21 cellular contexts compared by ENCODE assay signal in genomic region chr1:18160290-18160942, GRCh38. TPM values are rescaled to one million over a fixed set of nuclear protein-coding genes. Genes with fewer than 3 reads are reported as not detected.
DNase-seq lines count a peak whose midpoint lies in the region; ATAC-seq, FAIRE-seq and TF ChIP-seq lines count a peak whose summit lies in the region.
"Had no signal": no experiment of that assay in that cellular context is flagged by ENCODE, and none has a peak within 500 bp of the region (broad histone marks: within the 10 kb centered on the region; RNA-seq: fewer than 3 reads in every experiment).

No MANE protein-coding gene starts in this region.

- intact Hi-C loops in CD14-positive monocyte (cut with micrococcal nuclease): no loop called here
- intact Hi-C loops in K562 (cut with micrococcal nuclease): no loop called here
- intact Hi-C loops in psoas muscle (cut with DNase I): no loop called here

- no TSS peak for BruUV-seq in K562 (replicated peaks; lab: Mats Ljungman, UMichigan)

- FAIRE-seq in K562 (lab: Jason Lieb, UNC): peak; percentile 23
- FAIRE-seq in GM12892 (lab: Jason Lieb, UNC): no peak
- FAIRE-seq: D721Med, kidney, urothelium cell line had no signal

- no peak for TF ChIP-seq POLR2A in K562 (conservative IDR thresholded peaks at IDR 0.05)
- no peak for TF ChIP-seq POLR2A in GM12892 (IDR thresholded peaks at IDR 0.05; ENCODE audit: low read depth, low read length)

- no peak for TF ChIP-seq RAD21 in K562 (CRISPR knock-in tag; conservative IDR thresholded peaks at IDR 0.05 in 1 of 2, IDR thresholded peaks at IDR 0.05 in 1 of 2)

- no peak for ATAC-seq in K562
- ATAC-seq in psoas muscle: peak in 3 of 4 donors; percentile 27 to 56 (median 56)
- no peak for ATAC-seq in GM21825 (IDR thresholded peaks at IDR 0.05; ENCODE audit: unreplicated experiment)
- ATAC-seq: activated naive CD8-positive, alpha-beta T cell treated with anti-CD3 and anti-CD28 coated beads, Interleukin-2, amount 50 U/mL, for 24 hours had no signal

- H2AFZ ChIP-seq in K562 (ENCODE audit: low read depth, low read length): no peak overlapping the region

- WGBS in K562 (ENCODE audit: insufficient coverage, low coverage, missing lambda C conversion rate): under 1% methylated on average over 13 of the region's 13 CpGs
- WGBS in psoas muscle, 3 donors: 72 to 80% (median 77%) methylated on average over 13 of the region's 13 CpGs

- H3K4me3 ChIP-seq in K562 (no peak overlapping the region), psoas muscle (no peak overlapping the region)

- peaks cover 2 to 11% (median 7%) of the 10 kb centered on the region in 3 donors for H3K27me3 Mint-ChIP-seq in CD14-positive monocyte (ENCODE audit: low read depth in 3 of 3)

- H3K4me3 Mint-ChIP-seq in CD14-positive monocyte: no peak overlapping the region
- H3K4me3 Mint-ChIP-seq: activated naive CD8-positive, alpha-beta T cell treated with anti-CD3 and anti-CD28 coated beads, Interleukin-2, amount 50 U/mL, for 24 hours; T-helper 1 cell treated with Interleukin-12 subunit alpha and Interleukin-12 subunit beta and Interleukin-4 antibody, amounts not matched to agents 30 μg/mL and 1 μg/mL, for 36 hours had no signal

- no peaks in the 10 kb centered on the region for H3K36me3 Mint-ChIP-seq in CD14-positive monocyte

- no peaks in the 10 kb centered on the region for H4K20me1 ChIP-seq in K562 (replicated peaks; ENCODE audit: control insufficient read depth, insufficient read depth, low read length)

- H3K4me2 ChIP-seq in K562 (ENCODE audit: insufficient read depth, low read length): no peak overlapping the region

- no peaks in the 10 kb centered on the region for H3K79me2 ChIP-seq in K562 (ENCODE audit: control insufficient read depth, insufficient read depth, low read length)

- POLR2A ChIA-PET in K562 (lab: Yijun Ruan, JAX): interaction anchor here (0.6 to 1.2 kb wide), 4 partner anchors 8 to 757 kb away, joined by 3 to 4 read pairs (median 4); no protein-coding TSS in a partner anchor
- POLR2A ChIA-PET in HEK293T (lab: Yijun Ruan, JAX): no interaction called here

- TF ChIP-seq EP300 in K562 (IDR thresholded peaks at IDR 0.05; ENCODE audit: low read length): no peak

- CTCF ChIA-PET in K562 (lab: Yijun Ruan, JAX; ENCODE audit: low intra/inter-chr PET ratio) (no interaction called here), HEK293T (lab: Yijun Ruan, JAX) (no interaction called here)

- H3K4me1 Mint-ChIP-seq in CD14-positive monocyte: peaks cover 13% of the 10 kb centered on the region
- H3K4me1 Mint-ChIP-seq: activated naive CD8-positive, alpha-beta T cell treated with anti-CD3 and anti-CD28 coated beads, Interleukin-2, amount 50 U/mL, for 24 hours had no signal

- H3K9me1 ChIP-seq in K562 (ENCODE audit: control insufficient read depth, insufficient read depth, low read length): no peaks in the 10 kb centered on the region

- H3K27ac Mint-ChIP-seq in CD14-positive monocyte: peak overlapping the region; percentile 65 to 88 (median 78)
- H3K27ac Mint-ChIP-seq: activated naive CD8-positive, alpha-beta T cell treated with anti-CD3 and anti-CD28 coated beads, Interleukin-2, amount 50 U/mL, for 24 hours; T-helper 1 cell treated with Interleukin-12 subunit alpha and Interleukin-12 subunit beta and Interleukin-4 antibody, amounts not matched to agents 30 μg/mL and 1 μg/mL, for 36 hours had no signal

- TF ChIP-seq CTCF in CD14-positive monocyte (IDR thresholded peaks at IDR 0.05) (no peak), K562 (IDR thresholded peaks at IDR 0.05 in 2 of 3, conservative IDR thresholded peaks at IDR 0.05 in 1 of 3; ENCODE audit: insufficient read depth in 2 of 3, low read depth in 1 of 3, low read length in 3 of 3) (no peak), psoas muscle (IDR thresholded peaks at IDR 0.05) (no peak)

- H3K9ac ChIP-seq in K562 (ENCODE audit: insufficient read depth in 1 of 2, low read depth in 2 of 2, low read length in 2 of 2): no peak overlapping the region

- peaks cover 0 to 5% (median 0%) of the 10 kb centered on the region in 7 donors for H3K9me3 Mint-ChIP-seq in CD14-positive monocyte
- H3K9me3 Mint-ChIP-seq: activated naive CD8-positive, alpha-beta T cell treated with anti-CD3 and anti-CD28 coated beads, Interleukin-2, amount 50 U/mL, for 24 hours; T-helper 1 cell treated with Interleukin-12 subunit alpha and Interleukin-12 subunit beta and Interleukin-4 antibody, amounts not matched to agents 30 μg/mL and 1 μg/mL, for 36 hours had no signal

- in situ Hi-C loops in K562 (cut with MboI): no loop called here

- H3K4me1 ChIP-seq in K562 (replicated peaks in 1 of 2; ENCODE audit: control insufficient read depth in 2 of 2, insufficient read depth in 2 of 2, low read length in 2 of 2): no peaks in the 10 kb centered on the region
- no peaks in the 10 kb centered on the region for H3K4me1 ChIP-seq in psoas muscle

- peaks cover 6 to 25% of the 10 kb centered on the region in 2 experiments; a peak in 3 of 5 replicates for H3K27me3 ChIP-seq in K562 (ENCODE audit: control insufficient read depth in 2 of 2, insufficient read depth in 2 of 2, low read length in 2 of 2)
- H3K27me3 ChIP-seq in psoas muscle (ENCODE audit: insufficient read depth in 3 of 3, low read length in 2 of 3): peaks cover 0 to 20% (median 9%) of the 10 kb centered on the region in 3 donors

- H3K9me3 ChIP-seq in K562 (replicated peaks; ENCODE audit: control insufficient read depth, insufficient read depth, low read depth, low read length) (no peaks in the 10 kb centered on the region), psoas muscle (no peaks in the 10 kb centered on the region)

- DNase-seq in CD14-positive monocyte (ENCODE audit: low spot score) (peak; percentile 76), K562 (ENCODE audit: extremely low read depth in 1 of 4, low spot score in 3 of 4) (no peak), hippocampal formation (lab: John Stamatoyannopoulos, UW) (peak; percentile 18 to 49), psoas muscle (peak; percentile 34 to 60), HEK293T (ENCODE audit: extremely low spot score) (no peak), GM12892 (ENCODE audit: insufficient read length) (no peak), iPS-NIHi7 (ENCODE audit: extremely low spot score) (no peak)
- DNase-seq: activated CD4-positive, CD25-positive, alpha-beta regulatory T cell treated with anti-CD3 and anti-CD28 coated beads, Interleukin-2, amount 50 U/mL, for 72 hours; activated naive CD8-positive, alpha-beta T cell treated with anti-CD3 and anti-CD28 coated beads, Interleukin-2, amount 50 U/mL, for 24 hours; activated T-cell treated with anti-CD3 and anti-CD28 coated beads for 4 hours; effector CD8-positive, alpha-beta T cell; kidney; MM.1S; NCI-H345; OCI-M1 had no signal

- H3K36me3 ChIP-seq in K562 (ENCODE audit: control insufficient read depth, insufficient read depth, low read length) (no peaks in the 10 kb centered on the region), psoas muscle (ENCODE audit: insufficient read depth in 1 of 2, low read depth in 1 of 2) (no peaks in the 10 kb centered on the region)

- H3K27ac ChIP-seq in K562 (ENCODE audit: extremely low read depth, low read depth, low read length) (no peak overlapping the region), psoas muscle (no peak overlapping the region)

TF ChIP-seq in K562, 482 proteins besides CTCF, POLR2A, EP300 and RAD21 (continues in another document):
- no peak for TF ChIP-seq RBM34 (IDR thresholded peaks at IDR 0.05; ENCODE audit: borderline replicate concordance, insufficient read depth, low read length)
- no peak for TF ChIP-seq MTA2 (IDR thresholded peaks at IDR 0.05; ENCODE audit: low read depth)
- no peak for TF ChIP-seq ZSCAN29 (IDR thresholded peaks at IDR 0.05)
- TF ChIP-seq ZZZ3 (IDR thresholded peaks at IDR 0.05): no peak
- no peak for TF ChIP-seq LEF1 (IDR thresholded peaks at IDR 0.05)
- no peak for TF ChIP-seq KAT2B (IDR thresholded peaks at IDR 0.05; ENCODE audit: low read depth, low read length)
- TF ChIP-seq SMAD2 (IDR thresholded peaks at IDR 0.05; ENCODE audit: low read depth, low read length): no peak
- TF ChIP-seq HNRNPK (IDR thresholded peaks at IDR 0.05; ENCODE audit: low read depth, low read length, poor library complexity, severe bottlenecking): no peak
- TF ChIP-seq NFYB (IDR thresholded peaks at IDR 0.05; ENCODE audit: extremely low read depth, insufficient read length): no peak

TF ChIP-seq in HEK293T, 16 proteins besides CTCF, POLR2A, EP300 and RAD21 (continues in another document):
- no peak for TF ChIP-seq FOXM1 (IDR thresholded peaks at IDR 0.05; ENCODE audit: borderline replicate concordance)
- TF ChIP-seq PKNOX1 (IDR thresholded peaks at IDR 0.05): no peak
- no peak for TF ChIP-seq FOXK2 (IDR thresholded peaks at IDR 0.05)
- no peak for TF ChIP-seq LEF1 (IDR thresholded peaks at IDR 0.05; ENCODE audit: borderline replicate concordance)
- TF ChIP-seq TARDBP (IDR thresholded peaks at IDR 0.05): no peak

RNA-seq across cellular contexts. Expression of gene IGSF21, which starts 52.8 kb away (rescaled TPM):
- not detected for polyA plus RNA-seq in CD14-positive monocyte
- not detected in 2 replicates for total RNA-seq in K562 (2011; cell fraction: chromatin; rRNA removed; ENCODE audit: low replicate concordance)
- total RNA-seq in K562 (2011; cell fraction: nucleolus; rRNA removed): not detected in 2 replicates
- total RNA-seq in K562 (2011; cell fraction: nucleoplasm; rRNA removed): not detected in 2 replicates
- total RNA-seq in K562 (2014; rRNA removed): not detected in 2 replicates
- total RNA-seq in K562 (2014; rRNA removed; fragmentation: Illumina TruSeq; extraction: Trizol): not detected in 2 replicates
- not detected in 2 replicates for total RNA-seq in K562 (2015; rRNA removed; fragmentation: Illumina TruSeq; extraction: Trizol)
- total RNA-seq in K562 (2021): not detected in 2 replicates
- not detected in 2 replicates for polyA plus RNA-seq in K562 (2011; rRNA removed)
- not detected in 2 replicates for polyA plus RNA-seq in K562 (2011; cell fraction: cytosol; rRNA removed)
- not detected in 2 replicates for polyA plus RNA-seq in K562 (2011; cell fraction: nucleus; rRNA removed)
- not detected in 2 replicates for polyA plus RNA-seq in K562 (2012)
- polyA plus RNA-seq in K562 (2014; fragmentation: Illumina TruSeq; extraction: Trizol): not detected in 2 replicates
- polyA plus RNA-seq in K562 (2014; fragmentation: Nextera tagmentation; extraction: Ambion mirVana): not detected
- not detected in 2 replicates for polyA plus RNA-seq in K562 (2014; rRNA removed)
- polyA minus RNA-seq in K562 (2011; rRNA and poly(A)+ RNA removed): not detected in 2 replicates
- polyA minus RNA-seq in K562 (2011; cell fraction: cytosol; rRNA and poly(A)+ RNA removed): not detected in 2 replicates
- polyA minus RNA-seq in K562 (2011; cell fraction: nucleus; rRNA and poly(A)+ RNA removed): not detected in 2 replicates
- total RNA-seq in psoas muscle: under 1 TPM; 0.42 to 0.88 (median 0.62) TPM
- under 1 TPM; 0.10 to 0.25 (median 0.17) TPM for polyA plus RNA-seq in psoas muscle
- polyA plus RNA-seq in GM12892 (2012; ENCODE audit: missing spikeins): 0.25 TPM
- total RNA-seq: fibroblast of villous mesenchyme, HT-29 had no signal

Comparison
In these comparisons a context has a peak if more than half of its experiments do, and no peak if none do; other contexts are left out.
1. DNase-seq: peak in CD14-positive monocyte (single experiment), hippocampal formation (2 of 2) and psoas muscle (2 of 2); none in K562 (0 of 4), HEK293T (single experiment), GM12892 (single experiment) and iPS-NIHi7 (single experiment).
2. ATAC-seq: peak in psoas muscle (3 of 4); none in K562 (single experiment) and GM21825 (single experiment).